Comparison of ENCODE assay signal across 15 cellular contexts in genomic region chr12:6444704-6445688, GRCh38. TPM values are rescaled to one million over a fixed set of nuclear protein-coding genes. Genes with fewer than 3 reads are reported as not detected.
DNase-seq lines count a peak whose midpoint lies in the region; ATAC-seq, FAIRE-seq and TF ChIP-seq lines count a peak whose summit lies in the region.
"Had no signal": no experiment of that assay in that cellular context is flagged by ENCODE, and none has a peak within 500 bp of the region (broad histone marks: within the 10 kb centered on the region; RNA-seq: fewer than 3 reads in every experiment).

CD27 (plus strand) TSS chr12:6444955; CDS start chr12:6445096, 141 bp downstream.

- H3K4me3 Mint-ChIP-seq in CD4-positive, CD25-positive, alpha-beta regulatory T cell = peak within 1 kb of the TSS; percentile 98 to 100 (median 99)
- H3K4me3 Mint-ChIP-seq in naive thymus-derived CD4-positive, alpha-beta T cell = peak within 1 kb of the TSS; percentile 95 to 100 (median 100)

- H3K9me3 ChIP-seq in CD4-positive, CD25-positive, alpha-beta regulatory T cell (ENCODE audit: control insufficient read depth in 2 of 2, low read length in 2 of 2) = no peaks in the 10 kb centered on the region
- H3K9me3 ChIP-seq in naive thymus-derived CD4-positive, alpha-beta T cell (ENCODE audit: control insufficient read depth in 2 of 3, low read length in 3 of 3) = no peaks in the 10 kb centered on the region
- no peaks in the 10 kb centered on the region for H3K9me3 ChIP-seq in heart right ventricle

- no peak for TF ChIP-seq CTCF in heart right ventricle (IDR thresholded peaks at IDR 0.05)

- H3K27ac ChIP-seq in CD4-positive, CD25-positive, alpha-beta regulatory T cell (ENCODE audit: insufficient read depth, low read length, poor library complexity, severe bottlenecking) = peak within 1 kb of the TSS; percentile 99
- H3K27ac ChIP-seq in naive thymus-derived CD4-positive, alpha-beta T cell (ENCODE audit: low read depth, low read length) = peak within 1 kb of the TSS; percentile 87
- peak within 1 kb of the TSS in 1 of 10 donors; percentile 81 for H3K27ac ChIP-seq in heart right ventricle
- H3K27ac ChIP-seq: parathyroid adenoma had no signal

- H3K4me3 ChIP-seq in CD4-positive, CD25-positive, alpha-beta regulatory T cell (ENCODE audit: low read depth, low read length) = peak within 1 kb of the TSS; percentile 94
- H3K4me3 ChIP-seq in naive thymus-derived CD4-positive, alpha-beta T cell (ENCODE audit: low read length) = peak within 1 kb of the TSS; percentile 96
- peak within 1 kb of the TSS in 1 of 10 donors; percentile 49 for H3K4me3 ChIP-seq in heart right ventricle

- peak within 1 kb of the TSS; percentile 96 to 99 (median 98) for H3K27ac Mint-ChIP-seq in CD4-positive, CD25-positive, alpha-beta regulatory T cell
- H3K27ac Mint-ChIP-seq in naive thymus-derived CD4-positive, alpha-beta T cell = peak within 1 kb of the TSS; percentile 92 to 100 (median 95)

- POLR2A ChIA-PET in activated CD8-positive, alpha-beta memory T cell treated with anti-CD3 and anti-CD28 coated beads for 36 hours (lab: Charles Lee) = interaction anchor here (0.6 to 5.0 kb wide), 10 partner anchors 11 to 163 kb away, joined by 3 to 52 read pairs (median 13); partner anchors contain the start of genes GAPDH and VAMP1
- POLR2A ChIA-PET in naive thymus-derived CD4-positive, alpha-beta T cell (lab: Charles Lee) = interaction anchor here (0.6 to 18.5 kb wide), 15 partner anchors 11 to 308 kb away, joined by 3 to 726 read pairs (median 5); partner anchors contain the start of genes COPS7A, GAPDH, MLF2 and MRPL51

- ATAC-seq in CD4-positive, CD25-positive, alpha-beta regulatory T cell (ENCODE audit: low read depth in 2 of 2) = peak; percentile 80 to 84
- peak; percentile 85 for ATAC-seq in naive thymus-derived CD4-positive, alpha-beta T cell
- no peak for ATAC-seq in heart right ventricle
- no peak for ATAC-seq in HG03520 (IDR thresholded peaks at IDR 0.05; ENCODE audit: unreplicated experiment)
- ATAC-seq in HG03045 (IDR thresholded peaks at IDR 0.05; ENCODE audit: unreplicated experiment) = no peak

- 90 to 91% methylated on average over 16 of the region's 16 CpGs for WGBS in heart right ventricle, 2 donors

- H3K4me1 ChIP-seq in CD4-positive, CD25-positive, alpha-beta regulatory T cell (ENCODE audit: control insufficient read depth, insufficient read depth, low read length, poor library complexity, severe bottlenecking) = peaks cover 51% of the 10 kb centered on the region
- H3K4me1 ChIP-seq in naive thymus-derived CD4-positive, alpha-beta T cell (ENCODE audit: control insufficient read depth in 2 of 2, insufficient read depth in 2 of 2, low read length in 2 of 2) = peaks cover 27 to 32% of the 10 kb centered on the region in 2 donors
- peaks cover 0 to 3% (median under 1%) of the 10 kb centered on the region in 9 donors for H3K4me1 ChIP-seq in heart right ventricle
- H3K4me1 ChIP-seq: parathyroid adenoma had no signal

- H3K27me3 Mint-ChIP-seq in CD4-positive, CD25-positive, alpha-beta regulatory T cell = no peaks in the 10 kb centered on the region
- H3K27me3 Mint-ChIP-seq in naive thymus-derived CD4-positive, alpha-beta T cell = no peaks in the 10 kb centered on the region

- FAIRE-seq in GM18507 (lab: Jason Lieb, UNC) = peak; percentile 83

- H3K36me3 Mint-ChIP-seq in CD4-positive, CD25-positive, alpha-beta regulatory T cell = peaks cover 34% of the 10 kb centered on the region
- peaks cover 9 to 31% (median 22%) of the 10 kb centered on the region in 5 donors for H3K36me3 Mint-ChIP-seq in naive thymus-derived CD4-positive, alpha-beta T cell

- peak in 2 of 3 donors; percentile 71 to 88 for DNase-seq in CD4-positive, CD25-positive, alpha-beta regulatory T cell
- DNase-seq in GM18507 (ENCODE audit: extremely low spot score, insufficient read length, low read depth) = no peak
- DNase-seq in naive thymus-derived CD4-positive, alpha-beta T cell = peak in 7 of 9 donors; percentile 53 to 75 (median 67)
- no peak for DNase-seq in heart right ventricle
- DNase-seq in NCI-H128 (lab: John Stamatoyannopoulos, UW; ENCODE audit: unreplicated experiment) = no peak
- DNase-seq: activated CD4-positive, alpha-beta T cell treated with anti-CD3 and anti-CD28 coated beads, Interleukin-2, amount 50 U/mL, for 4 hours; KG1; left cardiac atrium; NCI-H2171; Right ventricle myocardium superior had no signal

- H3K36me3 ChIP-seq in CD4-positive, CD25-positive, alpha-beta regulatory T cell (ENCODE audit: control insufficient read depth, insufficient read depth, low read length) = peaks cover 4% of the 10 kb centered on the region
- H3K36me3 ChIP-seq in naive thymus-derived CD4-positive, alpha-beta T cell (ENCODE audit: control insufficient read depth in 2 of 3, insufficient read depth in 3 of 3, low read length in 3 of 3) = peaks cover 0 to 10% (median 0%) of the 10 kb centered on the region in 3 experiments
- H3K36me3 ChIP-seq in heart right ventricle = peaks cover 0 to 46% (median 0%) of the 10 kb centered on the region in 9 donors

- intact Hi-C loops in naive thymus-derived CD4-positive, alpha-beta T cell (cut with micrococcal nuclease) = loop anchor here (1.0 to 2.0 kb wide), 6 partner anchors 7 to 48 kb away; partner anchors contain the start of genes TAPBPL (in 2 of the 2) and MRPL51 (in 1 of the 2)
- intact Hi-C loops in heart right ventricle (cut with DNase I) = no loop called here

- peaks cover 8 to 68% (median 33%) of the 10 kb centered on the region in 4 donors for H3K4me1 Mint-ChIP-seq in CD4-positive, CD25-positive, alpha-beta regulatory T cell
- H3K4me1 Mint-ChIP-seq in naive thymus-derived CD4-positive, alpha-beta T cell = peaks cover 27 to 64% (median 56%) of the 10 kb centered on the region in 7 donors

- no peaks in the 10 kb centered on the region for H3K9me3 Mint-ChIP-seq in CD4-positive, CD25-positive, alpha-beta regulatory T cell
- H3K9me3 Mint-ChIP-seq in naive thymus-derived CD4-positive, alpha-beta T cell = no peaks in the 10 kb centered on the region

- no peaks in the 10 kb centered on the region for H3K27me3 ChIP-seq in CD4-positive, CD25-positive, alpha-beta regulatory T cell (ENCODE audit: control insufficient read depth, insufficient read depth, low read length)
- H3K27me3 ChIP-seq in naive thymus-derived CD4-positive, alpha-beta T cell (ENCODE audit: control insufficient read depth in 2 of 2, insufficient read depth in 2 of 2, low read length in 2 of 2) = no peaks in the 10 kb centered on the region
- H3K27me3 ChIP-seq in heart right ventricle = no peaks in the 10 kb centered on the region

- CTCF ChIA-PET in activated CD8-positive, alpha-beta memory T cell treated with anti-CD3 and anti-CD28 coated beads for 36 hours (lab: Charles Lee) = interaction anchor here (0.9 to 6.7 kb wide), 6 partner anchors 9 to 108 kb away, joined by 3 to 77 read pairs (median 7); no protein-coding TSS in a partner anchor
- CTCF ChIA-PET in naive thymus-derived CD4-positive, alpha-beta T cell (lab: Charles Lee) = interaction anchor here (0.7 to 5.5 kb wide), 8 partner anchors 10 to 105 kb away, joined by 3 to 51 read pairs (median 10); no protein-coding TSS in a partner anchor

RNA-seq across cellular contexts. Expression of gene CD27, which starts in this region (rescaled TPM):
- total RNA-seq in CD4-positive, CD25-positive, alpha-beta regulatory T cell = 156 TPM
- polyA plus RNA-seq in CD4-positive, CD25-positive, alpha-beta regulatory T cell = 100 to 1,000 TPM; 547 to 707 (median 641) TPM
- total RNA-seq in activated CD8-positive, alpha-beta memory T cell treated with anti-CD3 and anti-CD28 coated beads for 36 hours = 100 to 1,000 TPM; 133 to 134 TPM
- total RNA-seq in naive thymus-derived CD4-positive, alpha-beta T cell = 100 to 1,000 TPM in 4 of 5 experiments, 10 to 100 TPM in 1; 74.1 to 217 (median 130) TPM
- polyA plus RNA-seq in naive thymus-derived CD4-positive, alpha-beta T cell = 100 to 1,000 TPM; 560 to 590 TPM
- 1 to 10 TPM in 1 of 10 donors, under 1 TPM in 3, not detected in 6; 0.30 to 3.4 (median 0.32) TPM for total RNA-seq in heart right ventricle
- polyA plus RNA-seq in heart right ventricle = under 1 TPM; 0.28 to 0.59 TPM
- total RNA-seq: cardiac septum had no signal

Comparison
In these comparisons a context has a peak if more than half of its experiments do, and no peak if none do; other contexts are left out.
1. RNA of gene CD27 (total RNA-seq): 156 TPM in CD4-positive, CD25-positive, alpha-beta regulatory T cell (single experiment), 133 to 134 TPM in activated CD8-positive, alpha-beta memory T cell treated with anti-CD3 and anti-CD28 coated beads for 36 hours and 74.1 to 217 TPM in naive thymus-derived CD4-positive, alpha-beta T cell; 0.30 to 3.4 TPM in heart right ventricle; every median in the first group is over 10 times any median in the second.
2. RNA of gene CD27 (polyA plus RNA-seq): 547 to 707 TPM in CD4-positive, CD25-positive, alpha-beta regulatory T cell and 560 to 590 TPM in naive thymus-derived CD4-positive, alpha-beta T cell; 0.28 to 0.59 TPM in heart right ventricle; every median in the first group is over 100 times any median in the second.
3. ATAC-seq: peak in CD4-positive, CD25-positive, alpha-beta regulatory T cell (2 of 2) and naive thymus-derived CD4-positive, alpha-beta T cell (single experiment); none in heart right ventricle (0 of 8), HG03520 (single experiment) and HG03045 (single experiment).
4. DNase-seq: peak in CD4-positive, CD25-positive, alpha-beta regulatory T cell (2 of 3) and naive thymus-derived CD4-positive, alpha-beta T cell (7 of 9); none in GM18507 (single experiment), heart right ventricle (0 of 2) and NCI-H128 (single experiment).
5. intact Hi-C loops: an anchor here in naive thymus-derived CD4-positive, alpha-beta T cell (1.0 to 2.0 kb wide); none called in heart right ventricle.